Comparison of ENCODE assay signal across 20 cellular contexts in genomic region chr7:30244340-30244739, GRCh38. TPM values are rescaled to one million over a fixed set of nuclear protein-coding genes. Genes with fewer than 3 reads are reported as not detected.
A peak's percentile ranks its signal among the peaks of the same experiment; 100 is the strongest.
DNase-seq lines count a peak whose midpoint lies in the region; ATAC-seq and TF ChIP-seq lines count a peak whose summit lies in the region.
"Had no signal": no experiment of that assay in that cellular context is flagged by ENCODE, and none has a peak within 500 bp of the region (broad histone marks: within the 10 kb centered on the region; RNA-seq: fewer than 3 reads in every experiment).

No MANE protein-coding gene starts in this region.

- H3K4me3 Mint-ChIP-seq in activated naive CD8-positive, alpha-beta T cell treated with anti-CD3 and anti-CD28 coated beads, Interleukin-2, amount 50 U/mL, for 24 hours: no peak overlapping the region
- no peak overlapping the region for H3K4me3 Mint-ChIP-seq in activated naive CD8-positive, alpha-beta T cell treated with anti-CD3 and anti-CD28 coated beads for 36 hours
- no peak overlapping the region for H3K4me3 Mint-ChIP-seq in CD4-positive, CD25-positive, alpha-beta regulatory T cell
- H3K4me3 Mint-ChIP-seq: B cell; CD4-positive, alpha-beta T cell; HFFc6 had no signal

- no peaks in the 10 kb centered on the region for H3K36me3 Mint-ChIP-seq in activated naive CD8-positive, alpha-beta T cell treated with anti-CD3 and anti-CD28 coated beads, Interleukin-2, amount 50 U/mL, for 24 hours (ENCODE audit: low read depth)
- H3K36me3 Mint-ChIP-seq in activated naive CD8-positive, alpha-beta T cell treated with anti-CD3 and anti-CD28 coated beads for 36 hours: no peaks in the 10 kb centered on the region
- H3K36me3 Mint-ChIP-seq in CD4-positive, CD25-positive, alpha-beta regulatory T cell: no peaks in the 10 kb centered on the region

- no peak overlapping the region for H3K4me3 ChIP-seq in CD4-positive, CD25-positive, alpha-beta regulatory T cell (ENCODE audit: low read depth, low read length)
- H3K4me3 ChIP-seq in WERI-Rb-1 (ENCODE audit: low read depth, low read length): no peak overlapping the region
- H3K4me3 ChIP-seq: BLaER1, HAP-1 had no signal

- DNase-seq in NCI-H82 (lab: John Stamatoyannopoulos, UW) (peak; percentile 23), NCI-H82 treated with DMSO at 0.1 percent for 48 hours (lab: John Stamatoyannopoulos, UW; ENCODE audit: unreplicated experiment) (no peak), WERI-Rb-1 (peak; percentile 18)
- peak; percentile 17 for DNase-seq in activated naive CD8-positive, alpha-beta T cell treated with anti-CD3 and anti-CD28 coated beads, Interleukin-2, amount 50 U/mL, for 24 hours
- no peak for DNase-seq in activated naive CD8-positive, alpha-beta T cell treated with anti-CD3 and anti-CD28 coated beads for 36 hours
- no peak for DNase-seq in CD4-positive, CD25-positive, alpha-beta regulatory T cell
- DNase-seq: Calu3; CD4-positive, alpha-beta T cell; COR-L47; DMS53; DND-41; GOT3; HFFc6 had no signal

- H3K9me3 Mint-ChIP-seq in activated naive CD8-positive, alpha-beta T cell treated with anti-CD3 and anti-CD28 coated beads, Interleukin-2, amount 50 U/mL, for 24 hours: no peaks in the 10 kb centered on the region
- no peaks in the 10 kb centered on the region for H3K9me3 Mint-ChIP-seq in activated naive CD8-positive, alpha-beta T cell treated with anti-CD3 and anti-CD28 coated beads for 36 hours
- peaks cover 0 to 4% (median 0%) of the 10 kb centered on the region in 7 donors for H3K9me3 Mint-ChIP-seq in CD4-positive, CD25-positive, alpha-beta regulatory T cell
- H3K9me3 Mint-ChIP-seq: CD4-positive, alpha-beta T cell; HFFc6 had no signal

- no peaks in the 10 kb centered on the region for H3K36me3 ChIP-seq in CD4-positive, CD25-positive, alpha-beta regulatory T cell (ENCODE audit: control insufficient read depth, insufficient read depth, low read length)
- H3K36me3 ChIP-seq in WERI-Rb-1: no peaks in the 10 kb centered on the region
- H3K36me3 ChIP-seq: BLaER1, HAP-1 had no signal

- peaks cover 9% of the 10 kb centered on the region for H3K27me3 Mint-ChIP-seq in activated naive CD8-positive, alpha-beta T cell treated with anti-CD3 and anti-CD28 coated beads, Interleukin-2, amount 50 U/mL, for 24 hours
- peaks cover 9% of the 10 kb centered on the region for H3K27me3 Mint-ChIP-seq in activated naive CD8-positive, alpha-beta T cell treated with anti-CD3 and anti-CD28 coated beads for 36 hours
- H3K27me3 Mint-ChIP-seq in CD4-positive, CD25-positive, alpha-beta regulatory T cell: no peaks in the 10 kb centered on the region
- H3K27me3 Mint-ChIP-seq: B cell had no signal

- TF ChIP-seq CTCF in WERI-Rb-1 (IDR thresholded peaks at IDR 0.05; ENCODE audit: low read depth, low read length): no peak

- ATAC-seq in activated naive CD8-positive, alpha-beta T cell treated with anti-CD3 and anti-CD28 coated beads, Interleukin-2, amount 50 U/mL, for 24 hours: peak; percentile 25
- ATAC-seq in CD4-positive, CD25-positive, alpha-beta regulatory T cell (ENCODE audit: low read depth in 2 of 2): no peak
- ATAC-seq in HG02884 (IDR thresholded peaks at IDR 0.05; ENCODE audit: unreplicated experiment) (no peak), HG02798 (IDR thresholded peaks at IDR 0.05; ENCODE audit: poor library complexity, unreplicated experiment) (no peak)

- no peak overlapping the region for H3K27ac Mint-ChIP-seq in activated naive CD8-positive, alpha-beta T cell treated with anti-CD3 and anti-CD28 coated beads, Interleukin-2, amount 50 U/mL, for 24 hours
- H3K27ac Mint-ChIP-seq in activated naive CD8-positive, alpha-beta T cell treated with anti-CD3 and anti-CD28 coated beads for 36 hours: no peak overlapping the region
- H3K27ac Mint-ChIP-seq in CD4-positive, CD25-positive, alpha-beta regulatory T cell: peak overlapping the region; percentile 2 to 24 (median 5)
- H3K27ac Mint-ChIP-seq: B cell; CD4-positive, alpha-beta T cell; HFFc6 had no signal

- peaks cover 21% of the 10 kb centered on the region for H3K4me1 ChIP-seq in CD4-positive, CD25-positive, alpha-beta regulatory T cell (ENCODE audit: control insufficient read depth, insufficient read depth, low read length, poor library complexity, severe bottlenecking)

- H3K27ac ChIP-seq in CD4-positive, CD25-positive, alpha-beta regulatory T cell (ENCODE audit: insufficient read depth, low read length, poor library complexity, severe bottlenecking): no peak overlapping the region
- no peak overlapping the region for H3K27ac ChIP-seq in WERI-Rb-1
- H3K27ac ChIP-seq: 22Rv1, BLaER1, C4-2B had no signal

- H3K27me3 ChIP-seq in CD4-positive, CD25-positive, alpha-beta regulatory T cell (ENCODE audit: control insufficient read depth, insufficient read depth, low read length): no peaks in the 10 kb centered on the region
- H3K27me3 ChIP-seq in WERI-Rb-1 (ENCODE audit: insufficient read depth, low read depth, severe bottlenecking): no peaks in the 10 kb centered on the region
- H3K27me3 ChIP-seq: BLaER1 had no signal

- H3K4me1 Mint-ChIP-seq in activated naive CD8-positive, alpha-beta T cell treated with anti-CD3 and anti-CD28 coated beads, Interleukin-2, amount 50 U/mL, for 24 hours: peaks cover 19% of the 10 kb centered on the region
- H3K4me1 Mint-ChIP-seq in activated naive CD8-positive, alpha-beta T cell treated with anti-CD3 and anti-CD28 coated beads for 36 hours: peaks cover 13% of the 10 kb centered on the region
- H3K4me1 Mint-ChIP-seq in CD4-positive, CD25-positive, alpha-beta regulatory T cell: peaks cover 20 to 53% (median 33%) of the 10 kb centered on the region in 4 donors

- H3K9me3 ChIP-seq in CD4-positive, CD25-positive, alpha-beta regulatory T cell (ENCODE audit: control insufficient read depth in 2 of 2, low read length in 2 of 2): no peaks in the 10 kb centered on the region
- H3K9me3 ChIP-seq in WERI-Rb-1 (ENCODE audit: severe bottlenecking): no peaks in the 10 kb centered on the region
- H3K9me3 ChIP-seq: BLaER1, HAP-1 had no signal

RNA-seq across cellular contexts. Expression of gene ZNRF2, which starts 40.1 kb away (rescaled TPM):
- total RNA-seq in activated naive CD8-positive, alpha-beta T cell treated with anti-CD3 and anti-CD28 coated beads for 36 hours: 1 to 10 TPM; 6.9 TPM
- 53.1 TPM for total RNA-seq in CD4-positive, CD25-positive, alpha-beta regulatory T cell
- polyA plus RNA-seq in CD4-positive, CD25-positive, alpha-beta regulatory T cell: 1 to 10 TPM; 2.1 to 6.2 (median 4.2) TPM

Comparison
In these comparisons a context has a peak if more than half of its experiments do, and no peak if none do; other contexts are left out.
1. DNase-seq: peak in NCI-H82 (single experiment), activated naive CD8-positive, alpha-beta T cell treated with anti-CD3 and anti-CD28 coated beads, Interleukin-2, amount 50 U/mL, for 24 hours (single experiment) and WERI-Rb-1 (single experiment); none in NCI-H82 treated with DMSO at 0.1 percent for 48 hours (single experiment), activated naive CD8-positive, alpha-beta T cell treated with anti-CD3 and anti-CD28 coated beads for 36 hours (single experiment) and CD4-positive, CD25-positive, alpha-beta regulatory T cell (0 of 3).
2. H3K27ac Mint-ChIP-seq: peak in CD4-positive, CD25-positive, alpha-beta regulatory T cell (3 of 3); none in activated naive CD8-positive, alpha-beta T cell treated with anti-CD3 and anti-CD28 coated beads, Interleukin-2, amount 50 U/mL, for 24 hours (single experiment) and activated naive CD8-positive, alpha-beta T cell treated with anti-CD3 and anti-CD28 coated beads for 36 hours (single experiment).